In the genomic region with DNA sequence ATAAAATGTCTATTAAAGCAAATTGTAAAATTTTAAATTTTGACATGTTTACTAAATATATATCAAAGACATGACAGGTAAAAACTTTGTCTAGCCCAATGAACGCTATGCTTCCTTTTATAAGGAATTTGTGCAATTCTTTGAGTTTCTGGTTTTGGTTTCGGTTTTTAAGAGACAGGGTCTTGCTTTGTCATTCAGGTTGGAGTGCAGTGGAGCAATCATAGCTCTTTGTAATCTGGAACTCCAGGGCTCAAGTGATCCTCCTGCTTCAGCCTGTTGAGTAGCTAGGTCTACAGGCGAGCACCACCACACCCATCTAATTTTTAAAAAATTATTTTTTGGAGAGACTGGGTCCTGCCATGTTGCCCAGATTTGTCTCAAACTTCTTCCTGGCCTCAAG, we compare ENCODE assay signal across 1 cellular context.
TF ChIP-seq lines count a peak whose summit lies in the region.

No MANE protein-coding gene starts in this region.

TF ChIP-seq in GM12878, 131 proteins besides CTCF, POLR2A, EP300 and RAD21:
- TF ChIP-seq ETV6 (conservative IDR thresholded peaks at IDR 0.05 in 1 of 2, IDR thresholded peaks at IDR 0.05 in 1 of 2; ENCODE audit: borderline replicate concordance in 1 of 2, low read depth in 1 of 2) (no peak), RUNX3 (IDR thresholded peaks at IDR 0.05; ENCODE audit: low read length) (no peak), SREBF2 (IDR thresholded peaks at IDR 0.05; ENCODE audit: low read length) (no peak), IRF4 (IDR thresholded peaks at IDR 0.05; ENCODE audit: low read depth, low read length) (no peak), TBL1XR1 (IDR thresholded peaks at IDR 0.05; ENCODE audit: low read depth, low read length) (no peak), ZSCAN29 (IDR thresholded peaks at IDR 0.05) (no peak), MXI1 (IDR thresholded peaks at IDR 0.05; ENCODE audit: low read depth, low read length) (no peak), SUPT20H (IDR thresholded peaks at IDR 0.05; ENCODE audit: borderline replicate concordance, control insufficient read depth, low read depth, low read length) (no peak), GATAD2B (conservative IDR thresholded peaks at IDR 0.05; ENCODE audit: low read depth) (no peak), TAF1 (IDR thresholded peaks at IDR 0.05; ENCODE audit: borderline replicate concordance, low read depth, low read length) (no peak), RCOR1 (conservative IDR thresholded peaks at IDR 0.05; ENCODE audit: low read depth, low read length) (no peak), SIN3A (IDR thresholded peaks at IDR 0.05; ENCODE audit: low read depth, low read length) (no peak), CHD2 (IDR thresholded peaks at IDR 0.05; ENCODE audit: borderline replicate concordance, low read depth, low read length) (no peak), WRNIP1 (IDR thresholded peaks at IDR 0.05; ENCODE audit: borderline replicate concordance, low read depth, low read length) (no peak), PAX8 (IDR thresholded peaks at IDR 0.05) (no peak), SMC3 (IDR thresholded peaks at IDR 0.05; ENCODE audit: borderline replicate concordance, low read length) (no peak), SP1 (IDR thresholded peaks at IDR 0.05; ENCODE audit: low read depth, low read length) (no peak)
- TF ChIP-seq, protein P1, sequence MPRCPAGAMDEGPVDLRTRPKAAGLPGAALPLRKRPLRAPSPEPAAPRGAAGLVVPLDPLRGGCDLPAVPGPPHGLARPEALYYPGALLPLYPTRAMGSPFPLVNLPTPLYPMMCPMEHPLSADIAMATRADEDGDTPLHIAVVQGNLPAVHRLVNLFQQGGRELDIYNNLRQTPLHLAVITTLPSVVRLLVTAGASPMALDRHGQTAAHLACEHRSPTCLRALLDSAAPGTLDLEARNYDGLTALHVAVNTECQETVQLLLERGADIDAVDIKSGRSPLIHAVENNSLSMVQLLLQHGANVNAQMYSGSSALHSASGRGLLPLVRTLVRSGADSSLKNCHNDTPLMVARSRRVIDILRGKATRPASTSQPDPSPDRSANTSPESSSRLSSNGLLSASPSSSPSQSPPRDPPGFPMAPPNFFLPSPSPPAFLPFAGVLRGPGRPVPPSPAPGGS (IDR thresholded peaks at IDR 0.05; ENCODE audit: borderline replicate concordance, insufficient read depth, low read depth, low read length, poor library complexity, severe bottlenecking), result no peak
